ENCODE assay signal across 1 cellular context in genomic region chr11:12287374-12288211, GRCh38.
TF ChIP-seq lines count a peak whose summit lies in the region.

No MANE protein-coding gene starts in this region.

TF ChIP-seq in HCT116, 20 proteins besides CTCF, POLR2A, EP300 and RAD21 (continued from another document):
- TF ChIP-seq CBX3 (IDR thresholded peaks at IDR 0.05; ENCODE audit: low read depth) (no peak; the same call in 1 of the 2 replicates), REST (IDR thresholded peaks at IDR 0.05; ENCODE audit: low read depth) (no peak)
